2 cellular contexts compared by ENCODE assay signal in genomic region chr3:11245827-11246662, GRCh38.
TF ChIP-seq lines count a peak whose summit lies in the region.

No MANE protein-coding gene starts in this region.

TF ChIP-seq in HepG2, 621 proteins besides CTCF, POLR2A, EP300 and RAD21:
- no peak for TF ChIP-seq ZBTB1 (CRISPR knock-in tag; IDR thresholded peaks at IDR 0.05; ENCODE audit: borderline replicate concordance)
- no peak for TF ChIP-seq ZNF879 (CRISPR knock-in tag; IDR thresholded peaks at IDR 0.05)
- no peak for TF ChIP-seq AGO2 (optimal IDR thresholded peaks at IDR 0.05; ENCODE audit: low read depth, low read length)
- 0 out of 2 replicates have a peak, but pooled peaks have one; percentile 44 for TF ChIP-seq FOXA1 (IDR thresholded peaks at IDR 0.05)
- TF ChIP-seq FOXA1 (CRISPR knock-in tag; IDR thresholded peaks at IDR 0.05): no peak
- TF ChIP-seq TCF12 (IDR thresholded peaks at IDR 0.05): no peak
- TF ChIP-seq TCF12 (CRISPR knock-in tag; IDR thresholded peaks at IDR 0.05): no peak
- TF ChIP-seq RARG (CRISPR knock-in tag; IDR thresholded peaks at IDR 0.05; ENCODE audit: low read depth): no peak
- TF ChIP-seq FOXM1 (CRISPR knock-in tag; IDR thresholded peaks at IDR 0.05): no peak
- no peak for TF ChIP-seq SNAPC4 (CRISPR knock-in tag; IDR thresholded peaks at IDR 0.05)
- TF ChIP-seq ZNF567 (CRISPR knock-in tag; IDR thresholded peaks at IDR 0.05; ENCODE audit: borderline replicate concordance): no peak
- peak; percentile 36; the same call in 1 of the 2 replicates for TF ChIP-seq FOXK2 (IDR thresholded peaks at IDR 0.05)
- TF ChIP-seq NBN (conservative IDR thresholded peaks at IDR 0.05): 0 out of 2 replicates have a peak, but pooled peaks have one; percentile 51
- no peak for TF ChIP-seq AHDC1 (CRISPR knock-in tag; IDR thresholded peaks at IDR 0.05; ENCODE audit: borderline replicate concordance)
- TF ChIP-seq ZNF282 (IDR thresholded peaks at IDR 0.05; ENCODE audit: partially characterized antibody): peak; percentile 82
- no peak for TF ChIP-seq ZNF605 (CRISPR knock-in tag; IDR thresholded peaks at IDR 0.05)
- 0 out of 2 replicates have a peak, but pooled peaks have one; percentile 4 for TF ChIP-seq MNT (IDR thresholded peaks at IDR 0.05)
- no peak for TF ChIP-seq ZMYM3 (CRISPR knock-in tag; IDR thresholded peaks at IDR 0.05)

TF ChIP-seq in SK-N-SH, 30 proteins besides CTCF, POLR2A, EP300 and RAD21:
- no peak for TF ChIP-seq TEAD4 (IDR thresholded peaks at IDR 0.05; ENCODE audit: borderline replicate concordance, insufficient read depth)
- TF ChIP-seq POLR2AphosphoS5 (IDR thresholded peaks at IDR 0.05; ENCODE audit: low read depth, low read length): no peak
- TF ChIP-seq IRF3 (IDR thresholded peaks at IDR 0.05; ENCODE audit: low read depth, low read length): no peak
- TF ChIP-seq RFX5 (IDR thresholded peaks at IDR 0.05; ENCODE audit: low read length): no peak
- no peak for TF ChIP-seq FOSL2 (IDR thresholded peaks at IDR 0.05; ENCODE audit: borderline replicate concordance, low read depth)
- no peak for TF ChIP-seq FOXJ3 (CRISPR knock-in tag; IDR thresholded peaks at IDR 0.05)
- no peak for TF ChIP-seq TAF1 (IDR thresholded peaks at IDR 0.05; ENCODE audit: borderline replicate concordance, low read depth, low read length)
- TF ChIP-seq GATA2 (CRISPR knock-in tag; IDR thresholded peaks at IDR 0.05): no peak
- TF ChIP-seq EZH2phosphoT487 (IDR thresholded peaks at IDR 0.05; ENCODE audit: borderline replicate concordance, low read depth): no peak
- TF ChIP-seq USF1 (IDR thresholded peaks at IDR 0.05; ENCODE audit: borderline replicate concordance, low read depth): no peak
- TF ChIP-seq FOXM1 (IDR thresholded peaks at IDR 0.05; ENCODE audit: low read depth): no peak
